ENCODE assay signal across 8 cellular contexts in genomic region chr12:100163416-100164152, GRCh38. TPM values are rescaled to one million over a fixed set of nuclear protein-coding genes. Genes with fewer than 3 reads are reported as not detected.
DNase-seq lines count a peak whose midpoint lies in the region; ATAC-seq, FAIRE-seq and TF ChIP-seq lines count a peak whose summit lies in the region.

No MANE protein-coding gene starts in this region.

- H3K4me3 ChIP-seq in right cardiac atrium (ENCODE audit: low read length), result peak overlapping the region; percentile 35

- DNase-seq in GM12891 (ENCODE audit: insufficient read length, low spot score) (peak; percentile 78), NCI-H1436 (lab: John Stamatoyannopoulos, UW) (peak; percentile 80), T-helper 17 cell (peak; percentile 45 to 52 (median 47)), amygdala (lab: John Stamatoyannopoulos, UW) (peak in 46 of 56 donors; percentile 14 to 80 (median 52)), right cardiac atrium (peak; percentile 85 to 93 (median 92)), sciatic nerve (ENCODE audit: low spot score) (peak; percentile 78), urothelium cell line (ENCODE audit: low spot score) (no peak)

- peaks cover 3% of the 10 kb centered on the region for H3K4me1 ChIP-seq in right cardiac atrium (ENCODE audit: control insufficient read depth, insufficient read depth, low read length)

- intact Hi-C loops in right cardiac atrium (cut with DNase I), result loop anchor here in 1 of 4 donors (5.0 kb wide), 1 partner anchor 39 kb away; the partner anchor contains the start of gene ACTR6
- intact Hi-C loops in sciatic nerve (cut with DNase I), result no loop called here

- 4% methylated on average over 16 of the region's 16 CpGs for WGBS in right cardiac atrium

- no peaks in the 10 kb centered on the region for H3K9me3 ChIP-seq in T-helper 17 cell (ENCODE audit: control insufficient read depth, low read length, poor library complexity, severe bottlenecking)
- H3K9me3 ChIP-seq in right cardiac atrium (ENCODE audit: control insufficient read depth, low read length), result no peaks in the 10 kb centered on the region

- FAIRE-seq in GM12891 (lab: Jason Lieb, UNC), result peak; percentile 97
- FAIRE-seq in urothelium cell line (lab: Jason Lieb, UNC), result no peak

- H3K4me1 Mint-ChIP-seq in T-helper 17 cell, result peaks cover 14% of the 10 kb centered on the region

- no peaks in the 10 kb centered on the region for H3K27me3 Mint-ChIP-seq in T-helper 17 cell

- peak; percentile 99 for ATAC-seq in HG02763 (IDR thresholded peaks at IDR 0.05; ENCODE audit: unreplicated experiment)
- peak; percentile 100 for ATAC-seq in T-helper 17 cell
- peak; percentile 99 for ATAC-seq in right cardiac atrium
- ATAC-seq in sciatic nerve, result peak; percentile 97

- H3K36me3 Mint-ChIP-seq in T-helper 17 cell (ENCODE audit: low read depth), result peaks cover 4% of the 10 kb centered on the region

- peak overlapping the region; percentile 31 for H3K4me3 Mint-ChIP-seq in T-helper 17 cell

- no peak overlapping the region for H3K27ac ChIP-seq in right cardiac atrium (ENCODE audit: low read length)

- H3K27me3 ChIP-seq in right cardiac atrium (ENCODE audit: control insufficient read depth, insufficient read depth), result no peaks in the 10 kb centered on the region

- TF ChIP-seq POLR2A in GM12891 (IDR thresholded peaks at IDR 0.05; ENCODE audit: low read depth, low read length), result no peak

- no peak overlapping the region for H3K27ac Mint-ChIP-seq in T-helper 17 cell

TF ChIP-seq in GM12891, 5 proteins besides CTCF, POLR2A, EP300 and RAD21:
- TF ChIP-seq POU2F2 (IDR thresholded peaks at IDR 0.05; ENCODE audit: low read depth, low read length), result no peak
- TF ChIP-seq PAX5 (IDR thresholded peaks at IDR 0.05; ENCODE audit: insufficient read depth, low read length, severe bottlenecking), result no peak
- no peak for TF ChIP-seq TAF1 (IDR thresholded peaks at IDR 0.05; ENCODE audit: low read depth, low read length)
- TF ChIP-seq POLR2AphosphoS5 (IDR thresholded peaks at IDR 0.05; ENCODE audit: low read depth, low read length), result no peak
- TF ChIP-seq SPI1 (IDR thresholded peaks at IDR 0.05; ENCODE audit: low read depth, low read length), result no peak

RNA-seq across cellular contexts. Expression of gene BLTP3B, which starts 20.9 kb away (rescaled TPM):
- polyA plus RNA-seq in GM12891 (2012; ENCODE audit: low read depth, missing spikeins), result 10.2 TPM
- total RNA-seq in T-helper 17 cell (10 to 100 TPM; 22.6 to 30.9 TPM), right cardiac atrium (10 to 100 TPM; 13.8 to 20.1 (median 15.9) TPM), sciatic nerve (40.4 TPM)
- 6.5 TPM for polyA plus RNA-seq in right cardiac atrium

RNA-seq across cellular contexts. Expression of gene ACTR6, which starts 37.0 kb away (rescaled TPM):
- polyA plus RNA-seq in GM12891 (2012; ENCODE audit: low read depth, missing spikeins), result 22.5 TPM
- total RNA-seq in T-helper 17 cell (10 to 100 TPM; 23.4 to 24.9 TPM), right cardiac atrium (10 to 100 TPM; 19.0 to 29.9 (median 23.6) TPM), sciatic nerve (32.3 TPM)
- 19.2 TPM for polyA plus RNA-seq in right cardiac atrium
